In the genomic region with DNA sequence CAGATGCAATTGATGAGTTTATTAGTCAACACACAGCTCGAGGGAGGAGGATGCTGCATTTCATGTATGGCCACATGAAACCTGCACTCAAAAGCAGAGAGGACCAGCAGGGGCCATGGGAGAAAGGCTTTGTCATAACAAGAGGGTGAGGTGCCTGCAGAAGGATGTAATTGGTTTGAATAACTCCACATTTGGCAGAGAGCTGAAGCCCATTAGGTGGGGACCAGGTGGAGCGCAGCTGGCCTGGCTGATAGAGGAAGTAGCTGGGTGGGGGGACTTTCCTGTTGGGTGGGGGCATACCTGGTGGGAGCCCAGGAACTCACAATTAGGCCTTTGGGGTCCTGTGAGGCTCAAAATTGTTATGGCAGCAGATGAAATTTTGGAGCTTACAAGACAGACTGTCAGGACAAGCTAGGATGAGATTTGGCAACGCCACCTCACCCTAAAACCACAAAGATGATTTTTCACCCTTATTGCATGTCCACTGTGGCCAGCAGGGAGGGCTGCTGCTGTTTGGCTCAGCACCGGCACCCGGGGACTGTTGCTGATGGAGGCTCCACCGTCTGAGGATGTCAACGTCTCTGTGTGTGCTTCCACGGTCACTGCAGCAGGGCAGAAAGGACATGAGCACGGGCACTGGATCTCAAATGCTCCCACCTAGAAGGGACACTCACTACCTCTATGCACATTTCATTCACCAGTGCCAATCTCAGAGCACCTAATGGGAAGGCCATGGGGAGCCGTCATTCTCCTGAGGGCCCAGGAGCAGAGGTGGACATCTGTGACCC, we compare ENCODE assay signal across 16 cellular contexts.
DNase-seq lines count a peak whose midpoint lies in the region; ATAC-seq and TF ChIP-seq lines count a peak whose summit lies in the region.
"Had no signal": no experiment of that assay in that cellular context is flagged by ENCODE, and none has a peak within 500 bp of the region (broad histone marks: within the 10 kb centered on the region; RNA-seq: fewer than 3 reads in every experiment).

No MANE protein-coding gene starts in this region.

- intact Hi-C loops in left lung (cut with DNase I) = no loop called here

- ATAC-seq in left lung = no peak
- ATAC-seq: left lobe of liver had no signal

- no peak overlapping the region for H3K4me3 ChIP-seq in NB4 (ENCODE audit: low read depth, low read length)
- no peak overlapping the region for H3K4me3 ChIP-seq in left lung
- H3K4me3 ChIP-seq: adrenal gland, GM23248, ovary, smooth muscle cell had no signal

- CTCF ChIA-PET in RWPE1 (lab: Yijun Ruan, JAX) = no interaction called here

- H3K27ac ChIP-seq in RWPE1 (no peak overlapping the region), left lung (no peak overlapping the region)
- H3K27ac ChIP-seq: adrenal gland, GM23248, ovary, WERI-Rb-1 had no signal

- no peaks in the 10 kb centered on the region for H3K36me3 Mint-ChIP-seq in chondrocyte (ENCODE audit: low read depth)

- H3K27me3 ChIP-seq in left lung = peaks cover 0 to 38% of the 10 kb centered on the region in 2 donors
- H3K27me3 ChIP-seq: adrenal gland, ovary had no signal

- no peaks in the 10 kb centered on the region for H3K36me3 ChIP-seq in left lung
- H3K36me3 ChIP-seq: adrenal gland, ovary, WERI-Rb-1 had no signal

- H3K4me3 Mint-ChIP-seq in chondrocyte (ENCODE audit: unreplicated experiment) = no peak overlapping the region

- no peaks in the 10 kb centered on the region for H3K9me3 ChIP-seq in left lung
- H3K9me3 ChIP-seq: adrenal gland, ovary had no signal

- no peaks in the 10 kb centered on the region for H3K9me3 Mint-ChIP-seq in chondrocyte (ENCODE audit: low read depth)

- POLR2A ChIA-PET in RWPE1 (lab: Yijun Ruan, JAX; ENCODE audit: low non-redundant PET) = no interaction called here

- TF ChIP-seq CTCF in NB4 (IDR thresholded peaks at IDR 0.05; ENCODE audit: low read depth, low read length) (no peak), chondrocyte (IDR thresholded peaks at IDR 0.05) (no peak), RWPE1 (conservative IDR thresholded peaks at IDR 0.05; ENCODE audit: low read depth) (no peak), left lung (IDR thresholded peaks at IDR 0.05) (no peak)

- H3K4me1 Mint-ChIP-seq in chondrocyte (ENCODE audit: low read depth) = no peaks in the 10 kb centered on the region

- H3K4me1 ChIP-seq in left lung = no peaks in the 10 kb centered on the region
- H3K4me1 ChIP-seq: adrenal gland had no signal

- peak; percentile 9 for DNase-seq in DMS79 (lab: John Stamatoyannopoulos, UW)
- DNase-seq in NB4 (ENCODE audit: low read depth) = peak; percentile 9
- DNase-seq in OCI-M1 (lab: John Stamatoyannopoulos, UW) = peak; percentile 1
- DNase-seq in mesenteric fat pad (ENCODE audit: low spot score) = peak; percentile 65
- DNase-seq in chondrocyte (ENCODE audit: low spot score) = no peak
- DNase-seq in RWPE1 (ENCODE audit: low spot score) = no peak
- no peak for DNase-seq in left lung
- DNase-seq: adrenal gland, cerebellar nuclear complex, GM23248, KBM-7, NCI-H1694 treated with DMSO at 0.1 percent for 48 hours, ovary, WERI-Rb-1 had no signal

- H3K27me3 Mint-ChIP-seq in chondrocyte (ENCODE audit: low read depth) = peaks cover 27% of the 10 kb centered on the region

- no peak for TF ChIP-seq POLR2A in NB4 (IDR thresholded peaks at IDR 0.05; ENCODE audit: extremely low read depth, insufficient read length)

- no peak overlapping the region for H3K27ac Mint-ChIP-seq in chondrocyte (ENCODE audit: unreplicated experiment)

Comparison
In these comparisons a context has a peak if more than half of its experiments do, and no peak if none do; other contexts are left out.
1. DNase-seq: peak in DMS79 (single experiment), NB4 (single experiment), OCI-M1 (single experiment) and mesenteric fat pad (single experiment); none in chondrocyte (single experiment), RWPE1 (single experiment) and left lung (0 of 2).